In the genomic region with DNA sequence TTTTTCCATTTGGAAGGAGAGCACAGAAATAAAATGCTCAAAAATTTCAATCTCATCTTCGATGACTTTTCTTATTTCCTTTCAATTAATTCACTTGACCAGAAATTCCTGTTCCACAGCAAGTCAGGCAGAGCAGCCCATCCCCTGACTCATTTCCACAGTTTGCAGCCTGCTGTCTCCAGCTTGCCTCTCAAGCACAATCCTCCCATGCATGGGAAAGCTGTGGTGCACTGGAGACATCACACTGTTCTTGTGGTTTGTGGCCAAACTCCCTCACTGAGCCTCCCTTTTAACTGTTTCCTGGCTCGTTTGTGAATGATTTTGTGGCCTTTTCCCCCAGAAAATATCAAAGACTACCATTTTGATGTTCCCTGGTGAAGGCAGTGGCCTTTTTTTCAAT, we compare ENCODE assay signal across 14 cellular contexts.
A peak's percentile ranks its signal among the peaks of the same experiment; 100 is the strongest.
DNase-seq lines count a peak whose midpoint lies in the region; ATAC-seq and TF ChIP-seq lines count a peak whose summit lies in the region.
"Had no signal": no experiment of that assay in that cellular context is flagged by ENCODE, and none has a peak within 500 bp of the region (broad histone marks: within the 10 kb centered on the region; RNA-seq: fewer than 3 reads in every experiment).

No MANE protein-coding gene starts in this region.

- intact Hi-C loops in activated naive CD4-positive, alpha-beta T cell treated with anti-CD3 and anti-CD28 coated beads for 36 hours (cut with micrococcal nuclease): no loop called here

- TF ChIP-seq CTCF in KMS-11 (conservative IDR thresholded peaks at IDR 0.05; ENCODE audit: low read depth, low read length): no peak

- H3K4me1 ChIP-seq in BLaER1 (peaks cover 22% of the 10 kb centered on the region), KMS-11 (ENCODE audit: low read depth, poor library complexity, severe bottlenecking) (peaks cover 19% of the 10 kb centered on the region)
- H3K4me1 ChIP-seq in CD8-positive, alpha-beta memory T cell (ENCODE audit: insufficient read depth, low read length): no peaks in the 10 kb centered on the region

- H3K4me2 ChIP-seq in BLaER1 (peak overlapping the region; percentile 74), KMS-11 (peak overlapping the region; percentile 18)

- POLR2A ChIA-PET in CD8-positive, alpha-beta memory T cell (lab: Charles Lee): no interaction called here

- CTCF ChIA-PET in activated naive CD4-positive, alpha-beta T cell treated with anti-CD3 and anti-CD28 coated beads for 36 hours (lab: Charles Lee): no interaction called here
- CTCF ChIA-PET in CD8-positive, alpha-beta memory T cell (lab: Charles Lee): no interaction called here

- no peaks in the 10 kb centered on the region for H3K36me3 Mint-ChIP-seq in activated naive CD4-positive, alpha-beta T cell treated with anti-CD3 and anti-CD28 coated beads for 36 hours (ENCODE audit: low read depth)
- H3K36me3 Mint-ChIP-seq in CD8-positive, alpha-beta memory T cell: peaks cover 0 to 2% (median 0%) of the 10 kb centered on the region in 3 donors
- H3K36me3 Mint-ChIP-seq: CD8-positive, alpha-beta T cell; naive thymus-derived CD8-positive, alpha-beta T cell had no signal

- no peaks in the 10 kb centered on the region for H3K9me3 ChIP-seq in BLaER1
- H3K9me3 ChIP-seq in CD8-positive, alpha-beta memory T cell (ENCODE audit: low read length): no peaks in the 10 kb centered on the region

- no peak overlapping the region for H3K4me3 Mint-ChIP-seq in activated naive CD4-positive, alpha-beta T cell treated with anti-CD3 and anti-CD28 coated beads for 36 hours
- no peak overlapping the region for H3K4me3 Mint-ChIP-seq in CD8-positive, alpha-beta memory T cell
- H3K4me3 Mint-ChIP-seq: CD8-positive, alpha-beta T cell; naive thymus-derived CD8-positive, alpha-beta T cell had no signal

- H3K4me1 Mint-ChIP-seq in activated naive CD4-positive, alpha-beta T cell treated with anti-CD3 and anti-CD28 coated beads for 36 hours (ENCODE audit: low read depth): no peaks in the 10 kb centered on the region
- no peaks in the 10 kb centered on the region for H3K4me1 Mint-ChIP-seq in CD8-positive, alpha-beta memory T cell
- H3K4me1 Mint-ChIP-seq: naive thymus-derived CD8-positive, alpha-beta T cell had no signal

- H3K79me2 ChIP-seq in KMS-11 (ENCODE audit: insufficient read depth, low read depth): no peaks in the 10 kb centered on the region

- no peak overlapping the region for H2AFZ ChIP-seq in KMS-11 (ENCODE audit: low read depth)

- no peaks in the 10 kb centered on the region for H3K27me3 ChIP-seq in BLaER1
- no peaks in the 10 kb centered on the region for H3K27me3 ChIP-seq in KMS-11 (ENCODE audit: insufficient read depth, low read depth)
- no peaks in the 10 kb centered on the region for H3K27me3 ChIP-seq in CD8-positive, alpha-beta memory T cell (ENCODE audit: insufficient read depth, low read length, poor library complexity, severe bottlenecking)

- ATAC-seq in GM19035 (IDR thresholded peaks at IDR 0.05; ENCODE audit: unreplicated experiment) (no peak), HG02885 (IDR thresholded peaks at IDR 0.05; ENCODE audit: poor library complexity, unreplicated experiment) (no peak)
- ATAC-seq: CD8-positive, alpha-beta T cell; naive thymus-derived CD8-positive, alpha-beta T cell had no signal

- H3K27ac ChIP-seq in BLaER1 (no peak overlapping the region), KMS-11 (no peak overlapping the region)
- H3K27ac ChIP-seq in CD8-positive, alpha-beta memory T cell (ENCODE audit: low read depth, low read length): no peak overlapping the region

- H3K4me3 ChIP-seq in BLaER1 (no peak overlapping the region), KMS-11 (IDR thresholded peaks at IDR 0.05; ENCODE audit: insufficient read depth, low read depth, low read length) (no peak overlapping the region)
- H3K4me3 ChIP-seq in CD8-positive, alpha-beta memory T cell (ENCODE audit: low read length): no peak overlapping the region

- DNase-seq in UCSD-AML1 (lab: John Stamatoyannopoulos, UW; ENCODE audit: unreplicated experiment) (peak; percentile 38), islet precursor cell (peak; percentile 95)
- no peak for DNase-seq in activated naive CD4-positive, alpha-beta T cell treated with anti-CD3 and anti-CD28 coated beads for 36 hours
- no peak for DNase-seq in CD8-positive, alpha-beta memory T cell
- DNase-seq: activated CD4-positive, CD25-positive, alpha-beta regulatory T cell; activated gamma-delta T cell treated with Interleukin-2 at 50 U/mL for 16 hours; CD8-positive, alpha-beta T cell; effector CD4-positive, alpha-beta T cell; naive thymus-derived CD8-positive, alpha-beta T cell; NK-92 treated with Interleukin-12 subunit alpha and Interleukin-12 subunit beta, amount 100 ng/mL, for 24 hours had no signal

- no peak overlapping the region for H3K9ac ChIP-seq in BLaER1
- H3K9ac ChIP-seq in KMS-11: no peak overlapping the region

- H4K20me1 ChIP-seq in BLaER1 (no peaks in the 10 kb centered on the region), KMS-11 (ENCODE audit: insufficient read depth) (no peaks in the 10 kb centered on the region)

- H3K9me3 Mint-ChIP-seq in activated naive CD4-positive, alpha-beta T cell treated with anti-CD3 and anti-CD28 coated beads for 36 hours: no peaks in the 10 kb centered on the region
- no peaks in the 10 kb centered on the region for H3K9me3 Mint-ChIP-seq in CD8-positive, alpha-beta memory T cell
- H3K9me3 Mint-ChIP-seq: CD8-positive, alpha-beta T cell; naive thymus-derived CD8-positive, alpha-beta T cell had no signal

- H3K36me3 ChIP-seq in BLaER1 (no peaks in the 10 kb centered on the region), KMS-11 (ENCODE audit: insufficient read depth) (no peaks in the 10 kb centered on the region)
- no peaks in the 10 kb centered on the region for H3K36me3 ChIP-seq in CD8-positive, alpha-beta memory T cell (ENCODE audit: insufficient read depth, low read length)

- H3K27me3 Mint-ChIP-seq in activated naive CD4-positive, alpha-beta T cell treated with anti-CD3 and anti-CD28 coated beads for 36 hours (ENCODE audit: low read depth): peaks cover 6% of the 10 kb centered on the region
- peaks cover 2 to 11% of the 10 kb centered on the region in 2 donors for H3K27me3 Mint-ChIP-seq in CD8-positive, alpha-beta memory T cell

- no peak overlapping the region for H3K27ac Mint-ChIP-seq in activated naive CD4-positive, alpha-beta T cell treated with anti-CD3 and anti-CD28 coated beads for 36 hours
- peak overlapping the region in 1 of 8 donors; percentile 64 for H3K27ac Mint-ChIP-seq in CD8-positive, alpha-beta memory T cell
- H3K27ac Mint-ChIP-seq: CD8-positive, alpha-beta T cell; naive thymus-derived CD8-positive, alpha-beta T cell had no signal

Comparison
In these comparisons a context has a peak if more than half of its experiments do, and no peak if none do; other contexts are left out.
1. DNase-seq: peak in UCSD-AML1 (single experiment) and islet precursor cell (single experiment); none in activated naive CD4-positive, alpha-beta T cell treated with anti-CD3 and anti-CD28 coated beads for 36 hours (single experiment) and CD8-positive, alpha-beta memory T cell (0 of 5).